Comparison of ENCODE assay signal across 1 cellular context in genomic region chr1:112718691-112719418, GRCh38.
TF ChIP-seq lines count a peak whose summit lies in the region.

No MANE protein-coding gene starts in this region.

TF ChIP-seq in HEK293, 187 proteins besides CTCF, POLR2A, EP300 and RAD21 (continued from another document):
- no peak for TF ChIP-seq ZNF513 (tag by site-specific recombination; IDR thresholded peaks at IDR 0.05)
- TF ChIP-seq ZNF426 (tag by site-specific recombination; IDR thresholded peaks at IDR 0.05), result no peak
- no peak for TF ChIP-seq ZNF280D (tag by site-specific recombination; IDR thresholded peaks at IDR 0.05)
- TF ChIP-seq ZFP37 (tag by site-specific recombination; IDR thresholded peaks at IDR 0.05), result no peak
- no peak for TF ChIP-seq ZNF544 (tag by site-specific recombination; IDR thresholded peaks at IDR 0.05)
- TF ChIP-seq ZNF768 (tag by site-specific recombination; IDR thresholded peaks at IDR 0.05), result no peak
